ENCODE assay signal across 1 cellular context in genomic region chr12:1804545-1805332, GRCh38.
TF ChIP-seq lines count a peak whose summit lies in the region.

No MANE protein-coding gene starts in this region.

TF ChIP-seq in WTC11, 78 proteins besides CTCF, POLR2A, EP300 and RAD21 (continued from another document):
- TF ChIP-seq ATF2 (CRISPR knock-in tag; IDR thresholded peaks at IDR 0.05; ENCODE audit: borderline replicate concordance, low read depth) (no peak), SMAD3 (CRISPR knock-in tag; IDR thresholded peaks at IDR 0.05; ENCODE audit: borderline replicate concordance) (no peak), NFYB (CRISPR knock-in tag; conservative IDR thresholded peaks at IDR 0.05; ENCODE audit: low read depth) (peak; percentile 74), GRHL2 (CRISPR knock-in tag; IDR thresholded peaks at IDR 0.05; ENCODE audit: insufficient replicate concordance, severe bottlenecking) (no peak), ZBTB43 (CRISPR knock-in tag; IDR thresholded peaks at IDR 0.05) (no peak), SP1 (CRISPR knock-in tag; conservative IDR thresholded peaks at IDR 0.05) (0 out of 2 replicates have a peak, but pooled peaks have one; percentile 37), ZNF396 (CRISPR knock-in tag; IDR thresholded peaks at IDR 0.05; ENCODE audit: borderline replicate concordance) (no peak), ZNF532 (CRISPR knock-in tag; IDR thresholded peaks at IDR 0.05; ENCODE audit: borderline replicate concordance) (no peak), GABPB1 (CRISPR knock-in tag; IDR thresholded peaks at IDR 0.05) (0 out of 2 replicates have a peak, but pooled peaks have one; percentile 26), CREB1 (CRISPR knock-in tag; IDR thresholded peaks at IDR 0.05) (no peak), CREM (CRISPR knock-in tag; IDR thresholded peaks at IDR 0.05) (0 out of 2 replicates have a peak, but pooled peaks have one; percentile 32), JUN (CRISPR knock-in tag; IDR thresholded peaks at IDR 0.05) (no peak), IRF2 (CRISPR knock-in tag; IDR thresholded peaks at IDR 0.05; ENCODE audit: borderline replicate concordance, low read depth) (no peak), AFF4 (CRISPR knock-in tag; IDR thresholded peaks at IDR 0.05; ENCODE audit: borderline replicate concordance) (no peak), ATF6 (CRISPR knock-in tag; IDR thresholded peaks at IDR 0.05) (no peak), KAT7 (CRISPR knock-in tag; IDR thresholded peaks at IDR 0.05; ENCODE audit: borderline replicate concordance) (no peak)
TF ChIP-seq in WTC11: peak in this region for 8.
